17 cellular contexts compared by ENCODE assay signal in the genomic region with DNA sequence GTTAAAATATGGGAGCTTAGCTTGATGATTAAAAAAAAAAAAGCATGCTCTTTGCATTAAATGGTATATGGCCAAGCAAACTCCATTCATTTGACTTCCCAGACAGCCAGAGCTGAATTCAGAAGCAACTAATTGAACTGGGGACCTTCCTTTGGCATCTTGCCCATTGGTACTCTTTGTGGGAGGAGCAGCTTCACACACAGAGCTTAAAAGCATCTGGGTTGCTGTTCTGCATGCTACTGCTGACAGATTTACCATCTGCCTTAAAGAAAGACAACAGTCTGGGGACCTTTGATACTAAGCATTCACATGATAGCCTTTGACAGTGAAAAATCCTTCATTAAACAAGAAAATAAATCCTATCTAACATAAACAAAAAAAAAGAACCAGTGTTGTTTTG.
DNase-seq lines count a peak whose midpoint lies in the region; TF ChIP-seq lines count a peak whose summit lies in the region.
"Had no signal": no experiment of that assay in that cellular context is flagged by ENCODE, and none has a peak within 500 bp of the region (broad histone marks: within the 10 kb centered on the region; RNA-seq: fewer than 3 reads in every experiment).

No MANE protein-coding gene starts in this region.

- H3K4me1 Mint-ChIP-seq in HFFc6 (ENCODE audit: low read depth): no peaks in the 10 kb centered on the region
- H3K4me1 Mint-ChIP-seq: activated T-helper 17 cell treated with anti-CD3 and anti-CD28 coated beads, Interleukin-2, amount 50 U/mL, for 72 hours had no signal

- H3K36me3 ChIP-seq in WERI-Rb-1: no peaks in the 10 kb centered on the region
- no peaks in the 10 kb centered on the region for H3K36me3 ChIP-seq in vagina
- H3K36me3 ChIP-seq: cardiac muscle cell, gastroesophageal sphincter, spleen had no signal

- no peak overlapping the region for H3K4me3 ChIP-seq in WERI-Rb-1 (ENCODE audit: low read depth, low read length)
- H3K4me3 ChIP-seq in vagina: no peak overlapping the region
- H3K4me3 ChIP-seq: cardiac muscle cell, dorsolateral prefrontal cortex, gastroesophageal sphincter, spleen had no signal

- no peak overlapping the region for H3K27ac Mint-ChIP-seq in HFFc6
- H3K27ac Mint-ChIP-seq: activated T-helper 17 cell treated with anti-CD3 and anti-CD28 coated beads, Interleukin-2, amount 50 U/mL, for 72 hours had no signal

- TF ChIP-seq POLR2A in vagina (IDR thresholded peaks at IDR 0.05): no peak

- H3K27ac ChIP-seq in WERI-Rb-1: no peak overlapping the region
- H3K27ac ChIP-seq in vagina: no peak overlapping the region
- H3K27ac ChIP-seq: cardiac muscle cell, dorsolateral prefrontal cortex, gastroesophageal sphincter, spleen had no signal

- no peaks in the 10 kb centered on the region for H3K4me1 ChIP-seq in vagina
- H3K4me1 ChIP-seq: gastroesophageal sphincter, spleen had no signal

- no peaks in the 10 kb centered on the region for H3K27me3 Mint-ChIP-seq in HFFc6 (ENCODE audit: insufficient read depth)
- H3K27me3 Mint-ChIP-seq: activated T-helper 17 cell treated with anti-CD3 and anti-CD28 coated beads, Interleukin-2, amount 50 U/mL, for 72 hours had no signal

- H3K9me3 ChIP-seq in WERI-Rb-1 (ENCODE audit: severe bottlenecking) (no peaks in the 10 kb centered on the region), vagina (no peaks in the 10 kb centered on the region)
- H3K9me3 ChIP-seq: gastroesophageal sphincter, spleen had no signal

- H3K4me3 Mint-ChIP-seq in HFFc6: no peak overlapping the region
- H3K4me3 Mint-ChIP-seq: activated T-helper 17 cell treated with anti-CD3 and anti-CD28 coated beads, Interleukin-2, amount 50 U/mL, for 72 hours had no signal

- no peaks in the 10 kb centered on the region for H3K36me3 Mint-ChIP-seq in HFFc6 (ENCODE audit: low read depth)

- no peak for TF ChIP-seq CTCF in WERI-Rb-1 (IDR thresholded peaks at IDR 0.05; ENCODE audit: low read depth, low read length)
- no peak for TF ChIP-seq CTCF in vagina (IDR thresholded peaks at IDR 0.05)
- TF ChIP-seq CTCF in HFFc6 (IDR thresholded peaks at IDR 0.05): no peak

- intact Hi-C loops in vagina (cut with DNase I): no loop called here

- peak; percentile 35 for DNase-seq in DMS153 (lab: John Stamatoyannopoulos, UW)
- peak; percentile 49 for DNase-seq in NCI-H1436 treated with DMSO at 0.1 percent for 48 hours (lab: John Stamatoyannopoulos, UW)
- peak; percentile 86 for DNase-seq in NCI-H446 treated with DMSO at 0.1 percent for 48 hours (lab: John Stamatoyannopoulos, UW)
- DNase-seq in WERI-Rb-1: peak; percentile 40
- no peak for DNase-seq in vagina (ENCODE audit: extremely low spot score in 2 of 2)
- no peak for DNase-seq in cerebellar cortex (ENCODE audit: low spot score)
- DNase-seq in HFFc6: no peak
- DNase-seq in activated naive CD4-positive, alpha-beta T cell treated with anti-CD3 and anti-CD28 coated beads, Interleukin-2, amount 50 U/mL, for 16 hours: no peak
- DNase-seq: dorsolateral prefrontal cortex; erythroblast; left colon; Right ventricle myocardium superior; spleen; stimulated activated CD8-positive, alpha-beta memory T cell treated with anti-CD3 and anti-CD28 coated beads, Interleukin-4, amount 100 ng/mL, for 48 hours had no signal

- H3K9me3 Mint-ChIP-seq in HFFc6: peaks cover 17% of the 10 kb centered on the region
- H3K9me3 Mint-ChIP-seq: activated T-helper 17 cell treated with anti-CD3 and anti-CD28 coated beads, Interleukin-2, amount 50 U/mL, for 72 hours had no signal

- H3K27me3 ChIP-seq in WERI-Rb-1 (ENCODE audit: insufficient read depth, low read depth, severe bottlenecking) (no peaks in the 10 kb centered on the region), vagina (no peaks in the 10 kb centered on the region)
- H3K27me3 ChIP-seq: cardiac muscle cell, dorsolateral prefrontal cortex, gastroesophageal sphincter, spleen had no signal

Comparison
In these comparisons a context has a peak if more than half of its experiments do, and no peak if none do; other contexts are left out.
1. DNase-seq: peak in DMS153 (single experiment), NCI-H1436 treated with DMSO at 0.1 percent for 48 hours (single experiment), NCI-H446 treated with DMSO at 0.1 percent for 48 hours (single experiment) and WERI-Rb-1 (single experiment); none in vagina (0 of 2), cerebellar cortex (single experiment), HFFc6 (single experiment) and activated naive CD4-positive, alpha-beta T cell treated with anti-CD3 and anti-CD28 coated beads, Interleukin-2, amount 50 U/mL, for 16 hours (single experiment).